Comparison of ENCODE assay signal across 9 cellular contexts in genomic region chr18:2846638-2847340, GRCh38. TPM values are rescaled to one million over a fixed set of nuclear protein-coding genes. Genes with fewer than 3 reads are reported as not detected.
A peak's percentile ranks its signal among the peaks of the same experiment; 100 is the strongest.
DNase-seq lines count a peak whose midpoint lies in the region; ATAC-seq and TF ChIP-seq lines count a peak whose summit lies in the region.
"Had no signal": no experiment of that assay in that cellular context is flagged by ENCODE, and none has a peak within 500 bp of the region (broad histone marks: within the 10 kb centered on the region; RNA-seq: fewer than 3 reads in every experiment).

Gene EMILIN2, plus strand, starts transcription at chr18:2847006. Its CDS starts 183 bp downstream, at chr18:2847189.

- intact Hi-C loops in dorsolateral prefrontal cortex (cut with DNase I) = no loop called here

- peaks cover 42% of the 10 kb centered on the region for H3K27me3 ChIP-seq in WERI-Rb-1 (ENCODE audit: insufficient read depth, low read depth, severe bottlenecking)
- peaks cover 0 to 64% (median 40%) of the 10 kb centered on the region in 45 donors for H3K27me3 ChIP-seq in dorsolateral prefrontal cortex

- no peak for TF ChIP-seq CTCF in WERI-Rb-1 (IDR thresholded peaks at IDR 0.05; ENCODE audit: low read depth, low read length)
- no peak for TF ChIP-seq CTCF in dorsolateral prefrontal cortex (IDR thresholded peaks at IDR 0.05 in 54 of 56, conservative IDR thresholded peaks at IDR 0.05 in 2 of 56; ENCODE audit: low read depth in 1 of 56, partially characterized antibody in 56 of 56)

- H3K4me3 Mint-ChIP-seq in memory B cell = peak within 1 kb of the TSS; percentile 93
- peak within 1 kb of the TSS; percentile 94 for H3K4me3 Mint-ChIP-seq in stimulated activated naive CD8-positive, alpha-beta T cell treated with anti-CD3 and anti-CD28 coated beads, Interleukin-15, amount 100 ng/mL, for 72 hours

- H3K36me3 Mint-ChIP-seq in memory B cell = peaks cover 2% of the 10 kb centered on the region

- H3K9me3 Mint-ChIP-seq in memory B cell = no peaks in the 10 kb centered on the region
- H3K9me3 Mint-ChIP-seq in stimulated activated naive CD8-positive, alpha-beta T cell treated with anti-CD3 and anti-CD28 coated beads, Interleukin-15, amount 100 ng/mL, for 72 hours = no peaks in the 10 kb centered on the region

- H3K4me1 Mint-ChIP-seq in memory B cell = peaks cover 28% of the 10 kb centered on the region
- peaks cover 34% of the 10 kb centered on the region for H3K4me1 Mint-ChIP-seq in stimulated activated naive CD8-positive, alpha-beta T cell treated with anti-CD3 and anti-CD28 coated beads, Interleukin-15, amount 100 ng/mL, for 72 hours

- H3K27ac ChIP-seq in WERI-Rb-1 (no peak within 1 kb of the TSS), dorsolateral prefrontal cortex (peak within 1 kb of the TSS in 5 of 59 donors; percentile 18 to 61 (median 57))
- H3K27ac ChIP-seq: KMS-11 had no signal

- peak; percentile 54 for ATAC-seq in HG02678 (IDR thresholded peaks at IDR 0.05; ENCODE audit: unreplicated experiment)
- peak; percentile 80 for ATAC-seq in memory B cell (ENCODE audit: low read depth)
- ATAC-seq in stimulated activated naive CD8-positive, alpha-beta T cell treated with anti-CD3 and anti-CD28 coated beads, Interleukin-15, amount 100 ng/mL, for 72 hours = peak; percentile 68

- peak; percentile 31 for DNase-seq in Daoy (ENCODE audit: low read depth)
- DNase-seq in WERI-Rb-1 = no peak
- DNase-seq in dorsolateral prefrontal cortex = peak in 1 of 10 donors; percentile 19
- peak; percentile 86 to 90 for DNase-seq in memory B cell (ENCODE audit: low spot score in 2 of 2)
- DNase-seq in stimulated activated naive CD8-positive, alpha-beta T cell treated with anti-CD3 and anti-CD28 coated beads, Interleukin-15, amount 100 ng/mL, for 72 hours = peak; percentile 56 to 59
- no peak for DNase-seq in SKM-1 (lab: John Stamatoyannopoulos, UW; ENCODE audit: unreplicated experiment)
- DNase-seq in NCI-H82 (lab: John Stamatoyannopoulos, UW) = no peak

- H3K4me3 ChIP-seq in WERI-Rb-1 (ENCODE audit: low read depth, low read length) = peak within 1 kb of the TSS; percentile 59
- H3K4me3 ChIP-seq in dorsolateral prefrontal cortex = peak within 1 kb of the TSS; percentile 16 to 75 (median 50)

- H3K27me3 Mint-ChIP-seq in memory B cell = peaks cover 8% of the 10 kb centered on the region
- H3K27me3 Mint-ChIP-seq in stimulated activated naive CD8-positive, alpha-beta T cell treated with anti-CD3 and anti-CD28 coated beads, Interleukin-15, amount 100 ng/mL, for 72 hours = peaks cover 64% of the 10 kb centered on the region

- H3K27ac Mint-ChIP-seq in memory B cell = peak within 1 kb of the TSS; percentile 95
- peak within 1 kb of the TSS in 1 of 2 donors; percentile 94 for H3K27ac Mint-ChIP-seq in stimulated activated naive CD8-positive, alpha-beta T cell treated with anti-CD3 and anti-CD28 coated beads, Interleukin-15, amount 100 ng/mL, for 72 hours

- H3K36me3 ChIP-seq in WERI-Rb-1 = no peaks in the 10 kb centered on the region

- H3K9me3 ChIP-seq in WERI-Rb-1 (ENCODE audit: severe bottlenecking) = no peaks in the 10 kb centered on the region

RNA-seq across cellular contexts. Expression of gene EMILIN2, which starts in this region (rescaled TPM):
- total RNA-seq in Daoy (2014; rRNA removed; shearing (Covaris generic)) = 0.40 TPM in 1 of 2 replicates, not detected in the other
- total RNA-seq in dorsolateral prefrontal cortex = 1 to 10 TPM; 1.2 to 9.5 (median 2.9) TPM

Comparison
In these comparisons a context has a peak if more than half of its experiments do, and no peak if none do; other contexts are left out.
1. Peak in DNase-seq in Daoy; RNA of the gene not detected or under 1 TPM.
2. DNase-seq: peak in memory B cell (2 of 2) and stimulated activated naive CD8-positive, alpha-beta T cell treated with anti-CD3 and anti-CD28 coated beads, Interleukin-15, amount 100 ng/mL, for 72 hours (2 of 2); none in WERI-Rb-1 (single experiment), SKM-1 (single experiment) and NCI-H82 (single experiment).
3. Peak in every context shown above with its lines, with median percentiles within 50 percentile points of each other: ATAC-seq.